Comparison of ENCODE assay signal across 2 cellular contexts in the genomic region with DNA sequence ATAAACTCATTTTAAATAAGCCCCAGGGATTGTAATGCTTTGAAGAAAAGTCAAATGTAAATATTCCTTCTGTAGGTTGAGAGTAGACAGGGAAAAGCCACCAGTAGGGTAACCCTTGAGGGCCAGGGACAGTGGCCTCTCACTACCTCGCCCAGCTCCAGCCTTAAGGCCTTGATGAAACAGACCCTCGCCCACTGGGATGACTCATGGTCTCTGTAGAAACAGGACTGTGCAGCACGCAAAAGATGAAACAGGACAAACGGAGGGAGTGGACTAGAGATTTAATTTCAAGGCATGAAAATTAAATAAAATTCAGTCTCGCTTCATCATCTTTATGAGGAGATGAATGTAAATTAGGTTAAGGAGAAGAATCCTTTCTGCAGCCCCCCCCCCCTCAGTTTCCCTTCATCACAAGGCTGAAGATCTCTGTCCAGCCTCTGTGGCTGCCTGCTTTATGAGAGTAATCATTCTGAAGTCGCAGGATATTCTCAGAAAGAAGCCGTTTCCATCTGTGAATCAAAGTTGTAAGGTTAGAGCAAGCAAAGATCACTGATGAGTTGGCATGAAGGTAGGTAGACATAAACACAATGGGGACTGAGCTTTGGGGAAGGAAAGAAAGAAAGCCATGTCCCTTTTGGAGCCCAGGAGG.
TF ChIP-seq lines count a peak whose summit lies in the region.

No MANE protein-coding gene starts in this region.

TF ChIP-seq in GM23338, 12 proteins besides CTCF, POLR2A, EP300 and RAD21 (continues in another document):
- TF ChIP-seq, protein P1, sequence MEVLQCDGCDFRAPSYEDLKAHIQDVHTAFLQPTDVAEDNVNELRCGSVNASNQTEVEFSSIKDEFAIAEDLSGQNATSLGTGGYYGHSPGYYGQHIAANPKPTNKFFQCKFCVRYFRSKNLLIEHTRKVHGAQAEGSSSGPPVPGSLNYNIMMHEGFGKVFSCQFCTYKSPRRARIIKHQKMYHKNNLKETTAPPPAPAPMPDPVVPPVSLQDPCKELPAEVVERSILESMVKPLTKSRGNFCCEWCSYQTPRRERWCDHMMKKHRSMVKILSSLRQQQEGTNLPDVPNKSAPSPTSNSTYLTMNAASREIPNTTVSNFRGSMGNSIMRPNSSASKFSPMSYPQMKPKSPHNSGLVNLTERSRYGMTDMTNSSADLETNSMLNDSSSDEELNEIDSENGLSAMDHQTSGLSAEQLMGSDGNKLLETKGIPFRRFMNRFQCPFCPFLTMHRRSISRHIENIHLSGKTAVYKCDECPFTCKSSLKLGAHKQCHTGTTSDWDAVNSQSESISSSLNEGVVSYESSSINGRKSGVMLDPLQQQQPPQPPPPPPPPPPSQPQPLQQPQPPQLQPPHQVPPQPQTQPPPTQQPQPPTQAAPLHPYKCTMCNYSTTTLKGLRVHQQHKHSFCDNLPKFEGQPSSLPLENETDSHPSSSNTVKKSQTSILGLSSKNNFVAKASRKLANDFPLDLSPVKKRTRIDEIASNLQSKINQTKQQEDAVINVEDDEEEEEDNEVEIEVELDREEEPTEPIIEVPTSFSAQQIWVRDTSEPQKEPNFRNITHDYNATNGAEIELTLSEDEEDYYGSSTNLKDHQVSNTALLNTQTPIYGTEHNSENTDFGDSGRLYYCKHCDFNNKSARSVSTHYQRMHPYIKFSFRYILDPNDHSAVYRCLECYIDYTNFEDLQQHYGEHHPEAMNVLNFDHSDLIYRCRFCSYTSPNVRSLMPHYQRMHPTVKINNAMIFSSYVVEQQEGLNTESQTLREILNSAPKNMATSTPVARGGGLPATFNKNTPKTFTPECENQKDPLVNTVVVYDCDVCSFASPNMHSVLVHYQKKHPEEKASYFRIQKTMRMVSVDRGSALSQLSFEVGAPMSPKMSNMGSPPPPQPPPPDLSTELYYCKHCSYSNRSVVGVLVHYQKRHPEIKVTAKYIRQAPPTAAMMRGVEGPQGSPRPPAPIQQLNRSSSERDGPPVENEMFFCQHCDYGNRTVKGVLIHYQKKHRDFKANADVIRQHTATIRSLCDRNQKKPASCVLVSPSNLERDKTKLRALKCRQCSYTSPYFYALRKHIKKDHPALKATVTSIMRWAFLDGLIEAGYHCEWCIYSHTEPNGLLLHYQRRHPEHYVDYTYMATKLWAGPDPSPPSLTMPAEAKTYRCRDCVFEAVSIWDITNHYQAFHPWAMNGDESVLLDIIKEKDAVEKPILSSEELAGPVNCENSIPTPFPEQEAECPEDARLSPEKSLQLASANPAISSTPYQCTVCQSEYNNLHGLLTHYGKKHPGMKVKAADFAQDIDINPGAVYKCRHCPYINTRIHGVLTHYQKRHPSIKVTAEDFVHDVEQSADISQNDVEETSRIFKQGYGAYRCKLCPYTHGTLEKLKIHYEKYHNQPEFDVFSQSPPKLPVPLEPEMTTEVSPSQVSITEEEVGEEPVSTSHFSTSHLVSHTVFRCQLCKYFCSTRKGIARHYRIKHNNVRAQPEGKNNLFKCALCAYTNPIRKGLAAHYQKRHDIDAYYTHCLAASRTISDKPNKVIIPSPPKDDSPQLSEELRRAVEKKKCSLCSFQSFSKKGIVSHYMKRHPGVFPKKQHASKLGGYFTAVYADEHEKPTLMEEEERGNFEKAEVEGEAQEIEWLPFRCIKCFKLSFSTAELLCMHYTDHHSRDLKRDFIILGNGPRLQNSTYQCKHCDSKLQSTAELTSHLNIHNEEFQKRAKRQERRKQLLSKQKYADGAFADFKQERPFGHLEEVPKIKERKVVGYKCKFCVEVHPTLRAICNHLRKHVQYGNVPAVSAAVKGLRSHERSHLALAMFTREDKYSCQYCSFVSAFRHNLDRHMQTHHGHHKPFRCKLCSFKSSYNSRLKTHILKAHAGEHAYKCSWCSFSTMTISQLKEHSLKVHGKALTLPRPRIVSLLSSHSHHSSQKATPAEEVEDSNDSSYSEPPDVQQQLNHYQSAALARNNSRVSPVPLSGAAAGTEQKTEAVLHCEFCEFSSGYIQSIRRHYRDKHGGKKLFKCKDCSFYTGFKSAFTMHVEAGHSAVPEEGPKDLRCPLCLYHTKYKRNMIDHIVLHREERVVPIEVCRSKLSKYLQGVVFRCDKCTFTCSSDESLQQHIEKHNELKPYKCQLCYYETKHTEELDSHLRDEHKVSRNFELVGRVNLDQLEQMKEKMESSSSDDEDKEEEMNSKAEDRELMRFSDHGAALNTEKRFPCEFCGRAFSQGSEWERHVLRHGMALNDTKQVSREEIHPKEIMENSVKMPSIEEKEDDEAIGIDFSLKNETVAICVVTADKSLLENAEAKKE (CRISPR knock-in tag; IDR thresholded peaks at IDR 0.05): no peak
- TF ChIP-seq ZNF331 (CRISPR knock-in tag; IDR thresholded peaks at IDR 0.05; ENCODE audit: low read depth) (no peak), ZNF114 (CRISPR knock-in tag; IDR thresholded peaks at IDR 0.05) (no peak), EZH2 (IDR thresholded peaks at IDR 0.05; ENCODE audit: low read depth, unreplicated experiment) (no peak), EZH2phosphoT487 (IDR thresholded peaks at IDR 0.05; ENCODE audit: unreplicated experiment) (no peak), CREB1 (CRISPR knock-in tag; IDR thresholded peaks at IDR 0.05; ENCODE audit: low read depth) (no peak)
- TF ChIP-seq, protein P2, sequence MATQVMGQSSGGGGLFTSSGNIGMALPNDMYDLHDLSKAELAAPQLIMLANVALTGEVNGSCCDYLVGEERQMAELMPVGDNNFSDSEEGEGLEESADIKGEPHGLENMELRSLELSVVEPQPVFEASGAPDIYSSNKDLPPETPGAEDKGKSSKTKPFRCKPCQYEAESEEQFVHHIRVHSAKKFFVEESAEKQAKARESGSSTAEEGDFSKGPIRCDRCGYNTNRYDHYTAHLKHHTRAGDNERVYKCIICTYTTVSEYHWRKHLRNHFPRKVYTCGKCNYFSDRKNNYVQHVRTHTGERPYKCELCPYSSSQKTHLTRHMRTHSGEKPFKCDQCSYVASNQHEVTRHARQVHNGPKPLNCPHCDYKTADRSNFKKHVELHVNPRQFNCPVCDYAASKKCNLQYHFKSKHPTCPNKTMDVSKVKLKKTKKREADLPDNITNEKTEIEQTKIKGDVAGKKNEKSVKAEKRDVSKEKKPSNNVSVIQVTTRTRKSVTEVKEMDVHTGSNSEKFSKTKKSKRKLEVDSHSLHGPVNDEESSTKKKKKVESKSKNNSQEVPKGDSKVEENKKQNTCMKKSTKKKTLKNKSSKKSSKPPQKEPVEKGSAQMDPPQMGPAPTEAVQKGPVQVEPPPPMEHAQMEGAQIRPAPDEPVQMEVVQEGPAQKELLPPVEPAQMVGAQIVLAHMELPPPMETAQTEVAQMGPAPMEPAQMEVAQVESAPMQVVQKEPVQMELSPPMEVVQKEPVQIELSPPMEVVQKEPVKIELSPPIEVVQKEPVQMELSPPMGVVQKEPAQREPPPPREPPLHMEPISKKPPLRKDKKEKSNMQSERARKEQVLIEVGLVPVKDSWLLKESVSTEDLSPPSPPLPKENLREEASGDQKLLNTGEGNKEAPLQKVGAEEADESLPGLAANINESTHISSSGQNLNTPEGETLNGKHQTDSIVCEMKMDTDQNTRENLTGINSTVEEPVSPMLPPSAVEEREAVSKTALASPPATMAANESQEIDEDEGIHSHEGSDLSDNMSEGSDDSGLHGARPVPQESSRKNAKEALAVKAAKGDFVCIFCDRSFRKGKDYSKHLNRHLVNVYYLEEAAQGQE (IDR thresholded peaks at IDR 0.05; ENCODE audit: unreplicated experiment): no peak
- TF ChIP-seq, protein P3, sequence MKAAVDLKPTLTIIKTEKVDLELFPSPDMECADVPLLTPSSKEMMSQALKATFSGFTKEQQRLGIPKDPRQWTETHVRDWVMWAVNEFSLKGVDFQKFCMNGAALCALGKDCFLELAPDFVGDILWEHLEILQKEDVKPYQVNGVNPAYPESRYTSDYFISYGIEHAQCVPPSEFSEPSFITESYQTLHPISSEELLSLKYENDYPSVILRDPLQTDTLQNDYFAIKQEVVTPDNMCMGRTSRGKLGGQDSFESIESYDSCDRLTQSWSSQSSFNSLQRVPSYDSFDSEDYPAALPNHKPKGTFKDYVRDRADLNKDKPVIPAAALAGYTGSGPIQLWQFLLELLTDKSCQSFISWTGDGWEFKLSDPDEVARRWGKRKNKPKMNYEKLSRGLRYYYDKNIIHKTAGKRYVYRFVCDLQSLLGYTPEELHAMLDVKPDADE (IDR thresholded peaks at IDR 0.05): no peak

TF ChIP-seq in SK-N-SH treated with all-trans-retinoic acid at 6 μM for 48 hours, 23 proteins besides CTCF, POLR2A, EP300 and RAD21 (continued from another document):
- TF ChIP-seq, protein P4, sequence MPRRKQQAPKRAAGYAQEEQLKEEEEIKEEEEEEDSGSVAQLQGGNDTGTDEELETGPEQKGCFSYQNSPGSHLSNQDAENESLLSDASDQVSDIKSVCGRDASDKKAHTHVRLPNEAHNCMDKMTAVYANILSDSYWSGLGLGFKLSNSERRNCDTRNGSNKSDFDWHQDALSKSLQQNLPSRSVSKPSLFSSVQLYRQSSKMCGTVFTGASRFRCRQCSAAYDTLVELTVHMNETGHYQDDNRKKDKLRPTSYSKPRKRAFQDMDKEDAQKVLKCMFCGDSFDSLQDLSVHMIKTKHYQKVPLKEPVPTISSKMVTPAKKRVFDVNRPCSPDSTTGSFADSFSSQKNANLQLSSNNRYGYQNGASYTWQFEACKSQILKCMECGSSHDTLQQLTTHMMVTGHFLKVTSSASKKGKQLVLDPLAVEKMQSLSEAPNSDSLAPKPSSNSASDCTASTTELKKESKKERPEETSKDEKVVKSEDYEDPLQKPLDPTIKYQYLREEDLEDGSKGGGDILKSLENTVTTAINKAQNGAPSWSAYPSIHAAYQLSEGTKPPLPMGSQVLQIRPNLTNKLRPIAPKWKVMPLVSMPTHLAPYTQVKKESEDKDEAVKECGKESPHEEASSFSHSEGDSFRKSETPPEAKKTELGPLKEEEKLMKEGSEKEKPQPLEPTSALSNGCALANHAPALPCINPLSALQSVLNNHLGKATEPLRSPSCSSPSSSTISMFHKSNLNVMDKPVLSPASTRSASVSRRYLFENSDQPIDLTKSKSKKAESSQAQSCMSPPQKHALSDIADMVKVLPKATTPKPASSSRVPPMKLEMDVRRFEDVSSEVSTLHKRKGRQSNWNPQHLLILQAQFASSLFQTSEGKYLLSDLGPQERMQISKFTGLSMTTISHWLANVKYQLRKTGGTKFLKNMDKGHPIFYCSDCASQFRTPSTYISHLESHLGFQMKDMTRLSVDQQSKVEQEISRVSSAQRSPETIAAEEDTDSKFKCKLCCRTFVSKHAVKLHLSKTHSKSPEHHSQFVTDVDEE (CRISPR knock-in tag; IDR thresholded peaks at IDR 0.05): no peak
- no peak for TF ChIP-seq BACH2 (CRISPR knock-in tag; IDR thresholded peaks at IDR 0.05; ENCODE audit: borderline replicate concordance)
- no peak for TF ChIP-seq ISL1 (CRISPR knock-in tag; IDR thresholded peaks at IDR 0.05)
- TF ChIP-seq TCF4 (CRISPR knock-in tag; IDR thresholded peaks at IDR 0.05; ENCODE audit: borderline replicate concordance): no peak
- TF ChIP-seq ZC3H10 (CRISPR knock-in tag; IDR thresholded peaks at IDR 0.05): no peak
- TF ChIP-seq, protein P5, sequence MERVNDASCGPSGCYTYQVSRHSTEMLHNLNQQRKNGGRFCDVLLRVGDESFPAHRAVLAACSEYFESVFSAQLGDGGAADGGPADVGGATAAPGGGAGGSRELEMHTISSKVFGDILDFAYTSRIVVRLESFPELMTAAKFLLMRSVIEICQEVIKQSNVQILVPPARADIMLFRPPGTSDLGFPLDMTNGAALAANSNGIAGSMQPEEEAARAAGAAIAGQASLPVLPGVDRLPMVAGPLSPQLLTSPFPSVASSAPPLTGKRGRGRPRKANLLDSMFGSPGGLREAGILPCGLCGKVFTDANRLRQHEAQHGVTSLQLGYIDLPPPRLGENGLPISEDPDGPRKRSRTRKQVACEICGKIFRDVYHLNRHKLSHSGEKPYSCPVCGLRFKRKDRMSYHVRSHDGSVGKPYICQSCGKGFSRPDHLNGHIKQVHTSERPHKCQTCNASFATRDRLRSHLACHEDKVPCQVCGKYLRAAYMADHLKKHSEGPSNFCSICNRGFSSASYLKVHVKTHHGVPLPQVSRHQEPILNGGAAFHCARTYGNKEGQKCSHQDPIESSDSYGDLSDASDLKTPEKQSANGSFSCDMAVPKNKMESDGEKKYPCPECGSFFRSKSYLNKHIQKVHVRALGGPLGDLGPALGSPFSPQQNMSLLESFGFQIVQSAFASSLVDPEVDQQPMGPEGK (CRISPR knock-in tag; IDR thresholded peaks at IDR 0.05; ENCODE audit: borderline replicate concordance): no peak
- no peak for TF ChIP-seq SNAI2 (CRISPR knock-in tag; IDR thresholded peaks at IDR 0.05)
- TF ChIP-seq RARB (CRISPR knock-in tag; IDR thresholded peaks at IDR 0.05): no peak
- TF ChIP-seq ZFP30 (CRISPR knock-in tag; IDR thresholded peaks at IDR 0.05): no peak
- TF ChIP-seq ZNF70 (CRISPR knock-in tag; IDR thresholded peaks at IDR 0.05): no peak
